ENCODE assay signal across 17 cellular contexts in genomic region chr2:151777911-151778310, GRCh38. TPM values are rescaled to one million over a fixed set of nuclear protein-coding genes. Genes with fewer than 3 reads are reported as not detected.
DNase-seq lines count a peak whose midpoint lies in the region; ATAC-seq and TF ChIP-seq lines count a peak whose summit lies in the region.
"Had no signal": no experiment of that assay in that cellular context is flagged by ENCODE, and none has a peak within 500 bp of the region (broad histone marks: within the 10 kb centered on the region; RNA-seq: fewer than 3 reads in every experiment).

No MANE protein-coding gene starts in this region.

- ATAC-seq in IMR-90 (ENCODE audit: low read depth) = no peak
- no peak for ATAC-seq in stimulated activated memory B cell treated with anti-CD40 and anti-IgM and Interleukin-4, amounts not matched to agents 10 μg/mL and 1 μg/mL and 100 μg/mL, for 72 hours

- H3K36me3 ChIP-seq in IMR-90 (ENCODE audit: control insufficient read depth, insufficient read depth, low read length) = peaks cover 10% of the 10 kb centered on the region

- H2BK5ac ChIP-seq in IMR-90 (ENCODE audit: low read depth, low read length, poor library complexity, severe bottlenecking) = no peak overlapping the region

- CTCF ChIA-PET in IMR-90 (lab: Yijun Ruan, JAX) = no interaction called here

- H3K9me1 ChIP-seq in IMR-90 (ENCODE audit: insufficient read depth, low read length) = no peaks in the 10 kb centered on the region

- no CpG with 5 or more reads among the region's 2 CpGs for WGBS in IMR-90 (ENCODE audit: extremely low coverage in 2 of 2, insufficient read length in 1 of 2), 2 experiments

- H2BK20ac ChIP-seq in IMR-90 (ENCODE audit: low read depth, low read length) = no peak overlapping the region

- H3K9ac ChIP-seq in IMR-90 (ENCODE audit: low read depth, low read length) = no peak overlapping the region
- H3K9ac ChIP-seq: GM23248 had no signal

- no peak overlapping the region for H3K56ac ChIP-seq in IMR-90 (ENCODE audit: extremely low read depth, insufficient read depth, low read length)

- peaks cover 66% of the 10 kb centered on the region for H3K36me3 Mint-ChIP-seq in stimulated activated memory B cell treated with anti-CD40 and anti-IgM and Interleukin-4, amounts not matched to agents 10 μg/mL and 1 μg/mL and 100 μg/mL, for 72 hours

- H3K4me3 Mint-ChIP-seq in stimulated activated memory B cell treated with anti-CD40 and anti-IgM and Interleukin-4, amounts not matched to agents 10 μg/mL and 1 μg/mL and 100 μg/mL, for 72 hours = no peak overlapping the region
- H3K4me3 Mint-ChIP-seq: CD4-positive, alpha-beta T cell had no signal

- no peak for TF ChIP-seq CTCF in IMR-90 (conservative IDR thresholded peaks at IDR 0.05; ENCODE audit: low read depth, low read length)

- DNase-seq in IMR-90 (peak; percentile 57), amniotic epithelial cell (ENCODE audit: low read depth) (peak; percentile 53), iris pigment epithelial cell (ENCODE audit: low read depth) (peak; percentile 17), NCI-H1105 (lab: John Stamatoyannopoulos, UW) (no peak), NCI-H748 (lab: John Stamatoyannopoulos, UW; ENCODE audit: unreplicated experiment) (no peak), SIG-M5 treated with dmso at 0.1 percent for 504 hours (lab: John Stamatoyannopoulos, UW; ENCODE audit: unreplicated experiment) (no peak)
- DNase-seq: ACHN; Caco-2; CD4-positive, alpha-beta T cell; DMS153; DMS79; GDM1; GM23248 had no signal

- H4K5ac ChIP-seq in IMR-90 (ENCODE audit: low read depth, low read length) = no peak overlapping the region

- no peak overlapping the region for H2BK15ac ChIP-seq in IMR-90 (ENCODE audit: low read depth, low read length)

- peaks cover 6% of the 10 kb centered on the region; the same call in 1 of the 2 replicates for H3K4me1 ChIP-seq in IMR-90 (ENCODE audit: control insufficient read depth, insufficient read depth, low read length)
- H3K4me1 ChIP-seq: Caco-2 had no signal

- no peaks in the 10 kb centered on the region for H4K20me1 ChIP-seq in IMR-90 (ENCODE audit: insufficient read depth, low read length)

- POLR2A ChIA-PET in IMR-90 (lab: Charles Lee; ENCODE audit: unreplicated experiment) = no interaction called here

- H3K23ac ChIP-seq in IMR-90 (ENCODE audit: low read depth, low read length) = no peak overlapping the region

- H3K27me3 Mint-ChIP-seq in stimulated activated memory B cell treated with anti-CD40 and anti-IgM and Interleukin-4, amounts not matched to agents 10 μg/mL and 1 μg/mL and 100 μg/mL, for 72 hours = no peaks in the 10 kb centered on the region
- H3K27me3 Mint-ChIP-seq: CD4-positive, alpha-beta T cell had no signal

- TF ChIP-seq RAD21 in IMR-90 (IDR thresholded peaks at IDR 0.05; ENCODE audit: low read length) = no peak

- peak overlapping the region; percentile 89 for H3K27ac Mint-ChIP-seq in stimulated activated memory B cell treated with anti-CD40 and anti-IgM and Interleukin-4, amounts not matched to agents 10 μg/mL and 1 μg/mL and 100 μg/mL, for 72 hours
- H3K27ac Mint-ChIP-seq: CD4-positive, alpha-beta T cell had no signal

- no TSS peak for BruUV-seq in IMR-90 (replicated peaks; lab: Mats Ljungman, UMichigan)

- TF ChIP-seq POLR2A in IMR-90 (IDR thresholded peaks at IDR 0.05; ENCODE audit: low read depth, low read length) = no peak

- H4K91ac ChIP-seq in IMR-90 (ENCODE audit: insufficient read depth, low read depth, low read length) = no peak overlapping the region

- H2AK9ac ChIP-seq in IMR-90 (replicated peaks; ENCODE audit: low read depth, low read length, poor library complexity) = no peak overlapping the region

- no peaks in the 10 kb centered on the region for H3K79me1 ChIP-seq in IMR-90 (ENCODE audit: low read depth in 1 of 2, low read length in 2 of 2)

- no peak overlapping the region for H4K8ac ChIP-seq in IMR-90 (ENCODE audit: low read depth in 2 of 2, low read length in 2 of 2)

- no peak overlapping the region for H3K4me3 ChIP-seq in IMR-90 (ENCODE audit: insufficient read depth, low read depth, low read length)
- H3K4me3 ChIP-seq: GM23248, HAP-1, K562 had no signal

- H3K9me3 Mint-ChIP-seq in stimulated activated memory B cell treated with anti-CD40 and anti-IgM and Interleukin-4, amounts not matched to agents 10 μg/mL and 1 μg/mL and 100 μg/mL, for 72 hours = peaks cover 11% of the 10 kb centered on the region

- H3K14ac ChIP-seq in IMR-90 (replicated peaks; ENCODE audit: low read depth, low read length) = no peak overlapping the region

- no peak overlapping the region for H3K18ac ChIP-seq in IMR-90 (ENCODE audit: low read depth, low read length)

- H3K4me1 Mint-ChIP-seq in stimulated activated memory B cell treated with anti-CD40 and anti-IgM and Interleukin-4, amounts not matched to agents 10 μg/mL and 1 μg/mL and 100 μg/mL, for 72 hours = peaks cover 27% of the 10 kb centered on the region

- in situ Hi-C loops in IMR-90 (cut with MboI; ENCODE audit: low sequenced_read_pairs) = no loop called here

- dilution Hi-C loops in IMR-90 (cut with HindIII; ENCODE audit: low sequenced_read_pairs, unreplicated experiment) = no loop called here

- H2AK5ac ChIP-seq in IMR-90 (ENCODE audit: low read depth, low read length) = no peak overlapping the region

- no peak overlapping the region for H3K4me2 ChIP-seq in IMR-90 (ENCODE audit: low read depth, low read length)

- no peak overlapping the region for H3K4ac ChIP-seq in IMR-90 (ENCODE audit: low read depth, low read length)

- no peak overlapping the region for H2BK120ac ChIP-seq in IMR-90 (ENCODE audit: low read depth, low read length)

- H3K27me3 ChIP-seq in IMR-90 (ENCODE audit: control insufficient read depth, insufficient read depth, low read length) = no peaks in the 10 kb centered on the region

- H3K27ac ChIP-seq in IMR-90 (ENCODE audit: insufficient read depth, low read length) = no peak overlapping the region
- H3K27ac ChIP-seq: C4-2B, GM23248 had no signal

- no peaks in the 10 kb centered on the region; the same call in 1 of the 2 replicates for H3K9me3 ChIP-seq in IMR-90 (ENCODE audit: control insufficient read depth, insufficient read depth, low read length)
- H3K9me3 ChIP-seq: HAP-1 had no signal

- intact Hi-C loops in IMR-90 (cut with micrococcal nuclease) = no loop called here

- H2AFZ ChIP-seq in IMR-90 (replicated peaks; ENCODE audit: low read length, poor library complexity) = no peak overlapping the region
- H2AFZ ChIP-seq: GM23248 had no signal

TF ChIP-seq in IMR-90, 13 proteins besides CTCF, POLR2A, EP300 and RAD21:
- no peak for TF ChIP-seq CHD1 (IDR thresholded peaks at IDR 0.05; ENCODE audit: low read depth, low read length)
- no peak for TF ChIP-seq MAZ (IDR thresholded peaks at IDR 0.05; ENCODE audit: borderline replicate concordance, low read depth, low read length)
- TF ChIP-seq BHLHE40 (IDR thresholded peaks at IDR 0.05; ENCODE audit: low read depth, low read length) = no peak
- no peak for TF ChIP-seq MXI1 (IDR thresholded peaks at IDR 0.05; ENCODE audit: borderline replicate concordance, low read depth, low read length)
- no peak for TF ChIP-seq MAFK (IDR thresholded peaks at IDR 0.05; ENCODE audit: low read depth, low read length)
- TF ChIP-seq NFE2L2 (IDR thresholded peaks at IDR 0.05; ENCODE audit: low read depth, low read length) = no peak
- no peak for TF ChIP-seq SMC3 (IDR thresholded peaks at IDR 0.05; ENCODE audit: low read depth, low read length)
- TF ChIP-seq RFX5 (IDR thresholded peaks at IDR 0.05; ENCODE audit: low read depth, low read length) = no peak
- TF ChIP-seq FOS (IDR thresholded peaks at IDR 0.05; ENCODE audit: low read depth, low read length) = no peak

RNA-seq across cellular contexts. Expression of gene NEB, which starts 43.6 kb away (rescaled TPM):
- under 0.01 TPM in 2 replicates for total RNA-seq in IMR-90 (2012; rRNA removed)
- not detected in 2 replicates for polyA plus RNA-seq in IMR-90 (2012; rRNA removed)
- polyA plus RNA-seq in IMR-90 (2012; cell fraction: cytosol; rRNA removed) = under 0.01 TPM in 1 of 2 replicates, not detected in the other
- polyA plus RNA-seq in IMR-90 (2012; cell fraction: nucleus; rRNA removed; ENCODE audit: low replicate concordance) = 0.02 TPM in 1 of 2 replicates, not detected in the other

RNA-seq across cellular contexts. Expression of gene ARL5A, which starts 50.3 kb away (rescaled TPM):
- total RNA-seq in IMR-90 (2012; rRNA removed) = 45.5 and 89.2 TPM in 2 replicates
- 16.6 and 22.3 TPM in 2 replicates for polyA plus RNA-seq in IMR-90 (2012; rRNA removed)
- polyA plus RNA-seq in IMR-90 (2012; cell fraction: cytosol; rRNA removed) = 2.4 and 3.9 TPM in 2 replicates
- polyA plus RNA-seq in IMR-90 (2012; cell fraction: nucleus; rRNA removed; ENCODE audit: low replicate concordance) = 1.4 and 5.8 TPM in 2 replicates

Comparison
In these comparisons a context has a peak if more than half of its experiments do, and no peak if none do; other contexts are left out.
1. DNase-seq: peak in IMR-90 (single experiment), amniotic epithelial cell (single experiment) and iris pigment epithelial cell (single experiment); none in NCI-H1105 (single experiment), NCI-H748 (single experiment) and SIG-M5 treated with dmso at 0.1 percent for 504 hours (single experiment).